In genomic region chr1:1217621-1218523, GRCh38 we compare ENCODE assay signal across 1 cellular context.
A peak's percentile ranks its signal among the peaks of the same experiment; 100 is the strongest.
TF ChIP-seq lines count a peak whose summit lies in the region.

No MANE protein-coding gene starts in this region.

TF ChIP-seq in HEK293, 187 proteins besides CTCF, POLR2A, EP300 and RAD21 (continued from another document and continues in another):
- TF ChIP-seq, protein P1, sequence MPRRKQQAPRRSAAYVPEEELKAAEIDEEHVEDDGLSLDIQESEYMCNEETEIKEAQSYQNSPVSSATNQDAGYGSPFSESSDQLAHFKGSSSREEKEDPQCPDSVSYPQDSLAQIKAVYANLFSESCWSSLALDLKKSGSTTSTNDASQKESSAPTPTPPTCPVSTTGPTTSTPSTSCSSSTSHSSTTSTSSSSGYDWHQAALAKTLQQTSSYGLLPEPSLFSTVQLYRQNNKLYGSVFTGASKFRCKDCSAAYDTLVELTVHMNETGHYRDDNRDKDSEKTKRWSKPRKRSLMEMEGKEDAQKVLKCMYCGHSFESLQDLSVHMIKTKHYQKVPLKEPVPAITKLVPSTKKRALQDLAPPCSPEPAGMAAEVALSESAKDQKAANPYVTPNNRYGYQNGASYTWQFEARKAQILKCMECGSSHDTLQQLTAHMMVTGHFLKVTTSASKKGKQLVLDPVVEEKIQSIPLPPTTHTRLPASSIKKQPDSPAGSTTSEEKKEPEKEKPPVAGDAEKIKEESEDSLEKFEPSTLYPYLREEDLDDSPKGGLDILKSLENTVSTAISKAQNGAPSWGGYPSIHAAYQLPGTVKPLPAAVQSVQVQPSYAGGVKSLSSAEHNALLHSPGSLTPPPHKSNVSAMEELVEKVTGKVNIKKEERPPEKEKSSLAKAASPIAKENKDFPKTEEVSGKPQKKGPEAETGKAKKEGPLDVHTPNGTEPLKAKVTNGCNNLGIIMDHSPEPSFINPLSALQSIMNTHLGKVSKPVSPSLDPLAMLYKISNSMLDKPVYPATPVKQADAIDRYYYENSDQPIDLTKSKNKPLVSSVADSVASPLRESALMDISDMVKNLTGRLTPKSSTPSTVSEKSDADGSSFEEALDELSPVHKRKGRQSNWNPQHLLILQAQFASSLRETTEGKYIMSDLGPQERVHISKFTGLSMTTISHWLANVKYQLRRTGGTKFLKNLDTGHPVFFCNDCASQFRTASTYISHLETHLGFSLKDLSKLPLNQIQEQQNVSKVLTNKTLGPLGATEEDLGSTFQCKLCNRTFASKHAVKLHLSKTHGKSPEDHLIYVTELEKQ (tag by site-specific recombination; IDR thresholded peaks at IDR 0.05; ENCODE audit: borderline replicate concordance), result no peak
- TF ChIP-seq ZBTB20 (tag by site-specific recombination; IDR thresholded peaks at IDR 0.05) (no peak), ZBTB6 (tag by site-specific recombination; IDR thresholded peaks at IDR 0.05) (peak; percentile 36; the same call in 1 of the 2 replicates), SP7 (tag by site-specific recombination; IDR thresholded peaks at IDR 0.05) (peak; percentile 81), IKZF3 (tag by site-specific recombination; IDR thresholded peaks at IDR 0.05) (no peak), GLIS2 (tag by site-specific recombination; IDR thresholded peaks at IDR 0.05) (peak; percentile 67), ZIC2 (tag by site-specific recombination; IDR thresholded peaks at IDR 0.05) (peak; percentile 99), ZNF600 (tag by site-specific recombination; IDR thresholded peaks at IDR 0.05) (peak; percentile 82), ZFP69B (tag by site-specific recombination; IDR thresholded peaks at IDR 0.05) (peak; percentile 84), ZNF146 (tag by site-specific recombination; IDR thresholded peaks at IDR 0.05) (no peak), KLF1 (tag by site-specific recombination; IDR thresholded peaks at IDR 0.05) (peak; percentile 76), ZNF558 (tag by site-specific recombination; IDR thresholded peaks at IDR 0.05) (no peak), ZNF366 (tag by site-specific recombination; conservative IDR thresholded peaks at IDR 0.05) (0 out of 2 replicates have a peak, but pooled peaks have one; percentile 31), ZNF514 (tag by site-specific recombination; IDR thresholded peaks at IDR 0.05) (no peak), ZNF121 (tag by site-specific recombination; IDR thresholded peaks at IDR 0.05) (peak; percentile 8; the same call in 1 of the 2 replicates), ZNF692 (tag by site-specific recombination; IDR thresholded peaks at IDR 0.05) (peak; percentile 80), GLIS1 (tag by site-specific recombination; IDR thresholded peaks at IDR 0.05) (peak; percentile 17; the same call in 1 of the 2 replicates), ZNF785 (tag by site-specific recombination; IDR thresholded peaks at IDR 0.05) (no peak), ZNF473 (tag by site-specific recombination; IDR thresholded peaks at IDR 0.05) (no peak), ZNF555 (tag by site-specific recombination; conservative IDR thresholded peaks at IDR 0.05) (no peak), ZBTB8A (tag by site-specific recombination; IDR thresholded peaks at IDR 0.05) (peak; percentile 92), MYNN (tag by site-specific recombination; IDR thresholded peaks at IDR 0.05; ENCODE audit: borderline replicate concordance) (no peak), EGR2 (tag by site-specific recombination; IDR thresholded peaks at IDR 0.05; ENCODE audit: low read depth) (peak; percentile 87), ZNF777 (tag by site-specific recombination; IDR thresholded peaks at IDR 0.05; ENCODE audit: borderline replicate concordance) (no peak), ZNF792 (tag by site-specific recombination; IDR thresholded peaks at IDR 0.05) (no peak), KLF8 (tag by site-specific recombination; IDR thresholded peaks at IDR 0.05) (peak; percentile 43; the same call in 1 of the 2 replicates), SETDB1 (IDR thresholded peaks at IDR 0.05; ENCODE audit: insufficient read length, low read length) (no peak), ZNF114 (tag by site-specific recombination; IDR thresholded peaks at IDR 0.05) (no peak), HIC1 (tag by site-specific recombination; IDR thresholded peaks at IDR 0.05) (peak; percentile 73; the same call in 1 of the 2 replicates)
- TF ChIP-seq, protein P2, sequence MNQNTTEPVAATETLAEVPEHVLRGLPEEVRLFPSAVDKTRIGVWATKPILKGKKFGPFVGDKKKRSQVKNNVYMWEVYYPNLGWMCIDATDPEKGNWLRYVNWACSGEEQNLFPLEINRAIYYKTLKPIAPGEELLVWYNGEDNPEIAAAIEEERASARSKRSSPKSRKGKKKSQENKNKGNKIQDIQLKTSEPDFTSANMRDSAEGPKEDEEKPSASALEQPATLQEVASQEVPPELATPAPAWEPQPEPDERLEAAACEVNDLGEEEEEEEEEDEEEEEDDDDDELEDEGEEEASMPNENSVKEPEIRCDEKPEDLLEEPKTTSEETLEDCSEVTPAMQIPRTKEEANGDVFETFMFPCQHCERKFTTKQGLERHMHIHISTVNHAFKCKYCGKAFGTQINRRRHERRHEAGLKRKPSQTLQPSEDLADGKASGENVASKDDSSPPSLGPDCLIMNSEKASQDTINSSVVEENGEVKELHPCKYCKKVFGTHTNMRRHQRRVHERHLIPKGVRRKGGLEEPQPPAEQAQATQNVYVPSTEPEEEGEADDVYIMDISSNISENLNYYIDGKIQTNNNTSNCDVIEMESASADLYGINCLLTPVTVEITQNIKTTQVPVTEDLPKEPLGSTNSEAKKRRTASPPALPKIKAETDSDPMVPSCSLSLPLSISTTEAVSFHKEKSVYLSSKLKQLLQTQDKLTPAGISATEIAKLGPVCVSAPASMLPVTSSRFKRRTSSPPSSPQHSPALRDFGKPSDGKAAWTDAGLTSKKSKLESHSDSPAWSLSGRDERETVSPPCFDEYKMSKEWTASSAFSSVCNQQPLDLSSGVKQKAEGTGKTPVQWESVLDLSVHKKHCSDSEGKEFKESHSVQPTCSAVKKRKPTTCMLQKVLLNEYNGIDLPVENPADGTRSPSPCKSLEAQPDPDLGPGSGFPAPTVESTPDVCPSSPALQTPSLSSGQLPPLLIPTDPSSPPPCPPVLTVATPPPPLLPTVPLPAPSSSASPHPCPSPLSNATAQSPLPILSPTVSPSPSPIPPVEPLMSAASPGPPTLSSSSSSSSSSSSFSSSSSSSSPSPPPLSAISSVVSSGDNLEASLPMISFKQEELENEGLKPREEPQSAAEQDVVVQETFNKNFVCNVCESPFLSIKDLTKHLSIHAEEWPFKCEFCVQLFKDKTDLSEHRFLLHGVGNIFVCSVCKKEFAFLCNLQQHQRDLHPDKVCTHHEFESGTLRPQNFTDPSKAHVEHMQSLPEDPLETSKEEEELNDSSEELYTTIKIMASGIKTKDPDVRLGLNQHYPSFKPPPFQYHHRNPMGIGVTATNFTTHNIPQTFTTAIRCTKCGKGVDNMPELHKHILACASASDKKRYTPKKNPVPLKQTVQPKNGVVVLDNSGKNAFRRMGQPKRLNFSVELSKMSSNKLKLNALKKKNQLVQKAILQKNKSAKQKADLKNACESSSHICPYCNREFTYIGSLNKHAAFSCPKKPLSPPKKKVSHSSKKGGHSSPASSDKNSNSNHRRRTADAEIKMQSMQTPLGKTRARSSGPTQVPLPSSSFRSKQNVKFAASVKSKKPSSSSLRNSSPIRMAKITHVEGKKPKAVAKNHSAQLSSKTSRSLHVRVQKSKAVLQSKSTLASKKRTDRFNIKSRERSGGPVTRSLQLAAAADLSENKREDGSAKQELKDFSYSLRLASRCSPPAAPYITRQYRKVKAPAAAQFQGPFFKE (tag by site-specific recombination; IDR thresholded peaks at IDR 0.05; ENCODE audit: borderline replicate concordance), result no peak
- TF ChIP-seq, protein P3, sequence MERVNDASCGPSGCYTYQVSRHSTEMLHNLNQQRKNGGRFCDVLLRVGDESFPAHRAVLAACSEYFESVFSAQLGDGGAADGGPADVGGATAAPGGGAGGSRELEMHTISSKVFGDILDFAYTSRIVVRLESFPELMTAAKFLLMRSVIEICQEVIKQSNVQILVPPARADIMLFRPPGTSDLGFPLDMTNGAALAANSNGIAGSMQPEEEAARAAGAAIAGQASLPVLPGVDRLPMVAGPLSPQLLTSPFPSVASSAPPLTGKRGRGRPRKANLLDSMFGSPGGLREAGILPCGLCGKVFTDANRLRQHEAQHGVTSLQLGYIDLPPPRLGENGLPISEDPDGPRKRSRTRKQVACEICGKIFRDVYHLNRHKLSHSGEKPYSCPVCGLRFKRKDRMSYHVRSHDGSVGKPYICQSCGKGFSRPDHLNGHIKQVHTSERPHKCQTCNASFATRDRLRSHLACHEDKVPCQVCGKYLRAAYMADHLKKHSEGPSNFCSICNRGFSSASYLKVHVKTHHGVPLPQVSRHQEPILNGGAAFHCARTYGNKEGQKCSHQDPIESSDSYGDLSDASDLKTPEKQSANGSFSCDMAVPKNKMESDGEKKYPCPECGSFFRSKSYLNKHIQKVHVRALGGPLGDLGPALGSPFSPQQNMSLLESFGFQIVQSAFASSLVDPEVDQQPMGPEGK (tag by site-specific recombination; IDR thresholded peaks at IDR 0.05), result 0 out of 2 replicates have a peak, but pooled peaks have one; percentile 19
- TF ChIP-seq, protein P4, sequence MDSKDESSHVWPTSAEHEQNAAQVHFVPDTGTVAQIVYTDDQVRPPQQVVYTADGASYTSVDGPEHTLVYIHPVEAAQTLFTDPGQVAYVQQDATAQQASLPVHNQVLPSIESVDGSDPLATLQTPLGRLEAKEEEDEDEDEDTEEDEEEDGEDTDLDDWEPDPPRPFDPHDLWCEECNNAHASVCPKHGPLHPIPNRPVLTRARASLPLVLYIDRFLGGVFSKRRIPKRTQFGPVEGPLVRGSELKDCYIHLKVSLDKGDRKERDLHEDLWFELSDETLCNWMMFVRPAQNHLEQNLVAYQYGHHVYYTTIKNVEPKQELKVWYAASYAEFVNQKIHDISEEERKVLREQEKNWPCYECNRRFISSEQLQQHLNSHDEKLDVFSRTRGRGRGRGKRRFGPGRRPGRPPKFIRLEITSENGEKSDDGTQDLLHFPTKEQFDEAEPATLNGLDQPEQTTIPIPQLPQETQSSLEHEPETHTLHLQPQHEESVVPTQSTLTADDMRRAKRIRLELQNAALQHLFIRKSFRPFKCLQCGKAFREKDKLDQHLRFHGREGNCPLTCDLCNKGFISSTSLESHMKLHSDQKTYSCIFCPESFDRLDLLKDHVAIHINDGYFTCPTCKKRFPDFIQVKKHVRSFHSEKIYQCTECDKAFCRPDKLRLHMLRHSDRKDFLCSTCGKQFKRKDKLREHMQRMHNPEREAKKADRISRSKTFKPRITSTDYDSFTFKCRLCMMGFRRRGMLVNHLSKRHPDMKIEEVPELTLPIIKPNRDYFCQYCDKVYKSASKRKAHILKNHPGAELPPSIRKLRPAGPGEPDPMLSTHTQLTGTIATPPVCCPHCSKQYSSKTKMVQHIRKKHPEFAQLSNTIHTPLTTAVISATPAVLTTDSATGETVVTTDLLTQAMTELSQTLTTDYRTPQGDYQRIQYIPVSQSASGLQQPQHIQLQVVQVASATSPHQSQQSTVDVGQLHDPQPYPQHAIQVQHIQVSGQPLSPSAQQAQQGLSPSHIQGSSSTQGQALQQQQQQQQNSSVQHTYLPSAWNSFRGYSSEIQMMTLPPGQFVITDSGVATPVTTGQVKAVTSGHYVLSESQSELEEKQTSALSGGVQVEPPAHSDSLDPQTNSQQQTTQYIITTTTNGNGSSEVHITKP (tag by site-specific recombination; IDR thresholded peaks at IDR 0.05), result peak; percentile 86
